In the genomic region with DNA sequence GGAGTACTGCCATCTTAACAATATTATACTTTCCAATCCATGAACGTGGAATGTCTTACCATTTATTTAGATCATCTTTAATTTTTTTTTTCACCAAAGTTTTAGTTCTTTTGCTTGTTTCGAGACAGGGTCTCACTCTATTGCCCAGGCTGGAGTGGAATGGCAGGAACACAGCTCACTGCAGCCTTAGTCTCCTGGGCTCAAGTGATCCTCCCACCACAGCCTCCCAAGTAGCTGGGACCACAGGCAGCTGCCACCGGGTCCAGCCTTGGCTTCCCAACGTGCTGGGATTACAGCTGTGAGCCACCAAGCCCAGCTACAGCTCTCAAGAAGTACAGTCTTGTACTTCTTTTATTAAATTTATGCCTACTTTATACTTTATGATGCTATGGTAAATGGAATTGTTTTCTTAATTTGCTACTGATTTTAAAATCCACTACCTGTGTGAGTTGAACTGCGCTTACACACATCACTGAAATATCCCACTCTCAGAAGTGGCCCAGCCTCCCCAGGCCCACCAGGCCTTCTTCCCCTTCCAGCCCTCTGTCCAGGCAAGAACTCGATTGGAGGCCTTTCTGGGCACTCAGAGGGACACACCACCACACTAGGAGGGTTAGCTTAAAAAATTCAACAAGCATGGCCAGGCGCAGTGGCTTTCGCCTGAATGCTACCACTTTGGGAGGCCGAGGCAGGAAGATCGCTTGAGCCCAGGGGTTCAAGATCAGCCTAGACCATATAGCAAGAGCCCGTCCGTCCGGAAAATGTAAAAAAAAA, we compare ENCODE assay signal across 2 cellular contexts.
TF ChIP-seq lines count a peak whose summit lies in the region.

No MANE protein-coding gene starts in this region.

TF ChIP-seq in SK-N-SH, 30 proteins besides CTCF, POLR2A, EP300 and RAD21 (continued from another document):
- TF ChIP-seq, protein P1, sequence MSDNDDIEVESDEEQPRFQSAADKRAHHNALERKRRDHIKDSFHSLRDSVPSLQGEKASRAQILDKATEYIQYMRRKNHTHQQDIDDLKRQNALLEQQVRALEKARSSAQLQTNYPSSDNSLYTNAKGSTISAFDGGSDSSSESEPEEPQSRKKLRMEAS (IDR thresholded peaks at IDR 0.05; ENCODE audit: low read depth) = no peak
- TF ChIP-seq MEF2A (IDR thresholded peaks at IDR 0.05; ENCODE audit: borderline replicate concordance, low read depth) = no peak

TF ChIP-seq in SK-N-SH treated with all-trans-retinoic acid at 6 μM for 48 hours, 23 proteins besides CTCF, POLR2A, EP300 and RAD21:
- TF ChIP-seq, protein P2, sequence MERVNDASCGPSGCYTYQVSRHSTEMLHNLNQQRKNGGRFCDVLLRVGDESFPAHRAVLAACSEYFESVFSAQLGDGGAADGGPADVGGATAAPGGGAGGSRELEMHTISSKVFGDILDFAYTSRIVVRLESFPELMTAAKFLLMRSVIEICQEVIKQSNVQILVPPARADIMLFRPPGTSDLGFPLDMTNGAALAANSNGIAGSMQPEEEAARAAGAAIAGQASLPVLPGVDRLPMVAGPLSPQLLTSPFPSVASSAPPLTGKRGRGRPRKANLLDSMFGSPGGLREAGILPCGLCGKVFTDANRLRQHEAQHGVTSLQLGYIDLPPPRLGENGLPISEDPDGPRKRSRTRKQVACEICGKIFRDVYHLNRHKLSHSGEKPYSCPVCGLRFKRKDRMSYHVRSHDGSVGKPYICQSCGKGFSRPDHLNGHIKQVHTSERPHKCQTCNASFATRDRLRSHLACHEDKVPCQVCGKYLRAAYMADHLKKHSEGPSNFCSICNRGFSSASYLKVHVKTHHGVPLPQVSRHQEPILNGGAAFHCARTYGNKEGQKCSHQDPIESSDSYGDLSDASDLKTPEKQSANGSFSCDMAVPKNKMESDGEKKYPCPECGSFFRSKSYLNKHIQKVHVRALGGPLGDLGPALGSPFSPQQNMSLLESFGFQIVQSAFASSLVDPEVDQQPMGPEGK (CRISPR knock-in tag; IDR thresholded peaks at IDR 0.05; ENCODE audit: borderline replicate concordance) = no peak
- TF ChIP-seq SNAI2 (CRISPR knock-in tag; IDR thresholded peaks at IDR 0.05) (no peak), ZNF565 (CRISPR knock-in tag; conservative IDR thresholded peaks at IDR 0.05; ENCODE audit: low read depth) (no peak), TCF4 (CRISPR knock-in tag; IDR thresholded peaks at IDR 0.05; ENCODE audit: borderline replicate concordance) (no peak), CREB5 (CRISPR knock-in tag; IDR thresholded peaks at IDR 0.05; ENCODE audit: low read depth) (no peak), ZFP3 (CRISPR knock-in tag; IDR thresholded peaks at IDR 0.05) (no peak), ZNF70 (CRISPR knock-in tag; IDR thresholded peaks at IDR 0.05) (no peak), CSDC2 (CRISPR knock-in tag; IDR thresholded peaks at IDR 0.05) (no peak), TOX (CRISPR knock-in tag; IDR thresholded peaks at IDR 0.05; ENCODE audit: borderline replicate concordance) (no peak), ARNTL (CRISPR knock-in tag; IDR thresholded peaks at IDR 0.05; ENCODE audit: borderline replicate concordance, low read depth) (no peak), POU6F1 (CRISPR knock-in tag; IDR thresholded peaks at IDR 0.05; ENCODE audit: borderline replicate concordance, low read depth) (no peak), BACH2 (CRISPR knock-in tag; IDR thresholded peaks at IDR 0.05; ENCODE audit: borderline replicate concordance) (no peak), ZNF8 (CRISPR knock-in tag; IDR thresholded peaks at IDR 0.05) (no peak), ZC3H10 (CRISPR knock-in tag; IDR thresholded peaks at IDR 0.05) (no peak), ISL1 (CRISPR knock-in tag; IDR thresholded peaks at IDR 0.05) (no peak), PPARA (CRISPR knock-in tag; IDR thresholded peaks at IDR 0.05; ENCODE audit: borderline replicate concordance) (no peak), RARB (CRISPR knock-in tag; IDR thresholded peaks at IDR 0.05) (no peak), CSRNP3 (CRISPR knock-in tag; IDR thresholded peaks at IDR 0.05) (no peak), ESRRG (CRISPR knock-in tag; IDR thresholded peaks at IDR 0.05) (no peak)
TF ChIP-seq in SK-N-SH treated with all-trans-retinoic acid at 6 μM for 48 hours: peak in this region for 0.
